ENCODE assay signal across 10 cellular contexts in the genomic region with DNA sequence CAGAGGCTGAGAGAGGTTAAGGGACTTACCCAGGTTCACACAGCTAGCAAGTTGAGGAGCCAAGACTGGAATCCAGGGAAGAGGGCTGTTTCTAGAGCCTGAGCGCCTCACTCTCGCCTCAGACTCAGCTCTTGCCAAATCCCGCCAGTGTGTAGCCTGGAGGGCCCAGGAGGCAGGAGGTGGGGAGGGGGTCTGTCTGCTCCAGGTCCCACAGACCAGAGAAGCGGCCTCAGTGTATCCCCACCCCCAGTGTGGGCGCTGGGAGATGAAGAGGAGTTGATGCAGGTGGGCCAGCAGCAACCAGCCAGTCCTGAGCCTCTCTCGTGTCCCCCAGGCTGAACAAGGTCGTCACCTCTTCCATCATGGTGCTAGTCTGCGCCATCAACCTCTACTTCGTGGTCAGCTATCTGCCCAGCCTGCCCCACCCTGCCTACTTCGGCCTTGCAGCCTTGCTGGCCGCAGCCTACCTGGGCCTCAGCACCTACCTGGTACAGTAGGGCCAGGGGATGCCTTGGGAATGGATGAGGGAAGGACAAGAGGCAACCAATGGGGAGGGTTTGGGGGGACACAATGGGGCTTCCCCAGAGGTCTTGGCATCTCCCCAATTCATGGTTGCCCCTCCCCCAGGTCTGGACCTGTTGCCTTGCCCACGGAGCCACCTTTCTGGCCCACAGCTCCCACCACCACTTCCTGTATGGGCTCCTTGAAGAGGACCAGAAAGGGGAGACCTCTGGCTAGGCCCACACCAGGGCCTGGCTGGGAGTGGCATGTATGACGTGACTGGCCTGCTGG. TPM values are rescaled to one million over a fixed set of nuclear protein-coding genes. Genes with fewer than 3 reads are reported as not detected.
A peak's percentile ranks its signal among the peaks of the same experiment; 100 is the strongest.
DNase-seq lines count a peak whose midpoint lies in the region; ATAC-seq and TF ChIP-seq lines count a peak whose summit lies in the region.
"Had no signal": no experiment of that assay in that cellular context is flagged by ENCODE, and none has a peak within 500 bp of the region (broad histone marks: within the 10 kb centered on the region; RNA-seq: fewer than 3 reads in every experiment).

No MANE protein-coding gene starts in this region.

- H3K36me3 ChIP-seq in OCI-LY3 (replicated peaks; ENCODE audit: low read depth, low read length) = no peaks in the 10 kb centered on the region

- POLR2A ChIA-PET in HEK293T (lab: Yijun Ruan, JAX) = no interaction called here

- H2AFZ ChIP-seq in OCI-LY3 (ENCODE audit: low read depth, low read length) = no peak overlapping the region

- no peak for TF ChIP-seq CTCF in OCI-LY3 (IDR thresholded peaks at IDR 0.05; ENCODE audit: low read depth, low read length)

- no peaks in the 10 kb centered on the region for H4K20me1 ChIP-seq in OCI-LY3 (ENCODE audit: insufficient read depth, low read length)

- no peak overlapping the region for H3K4me3 ChIP-seq in OCI-LY3 (ENCODE audit: low read length)

- peak; percentile 62 for DNase-seq in activated CD8-positive, alpha-beta memory T cell treated with anti-CD3 and anti-CD28 coated beads, Interleukin-2, amount 10 ng/mL, durations not matched to agents 7 days and 5 days
- DNase-seq in activated CD8-positive, alpha-beta memory T cell treated with anti-CD3 and anti-CD28 coated beads, Interleukin-2, amount 50 U/mL, for 48 hours = no peak
- DNase-seq in left colon (peak; percentile 32 to 49), HEK293T (ENCODE audit: extremely low spot score) (no peak), DMS 273 (lab: John Stamatoyannopoulos, UW; ENCODE audit: unreplicated experiment) (no peak)
- DNase-seq: activated effector memory CD4-positive, alpha-beta T cell treated with Interleukin-2 at 50 U/mL for 16 hours; islet precursor cell had no signal

- no peak overlapping the region for H3K4me3 Mint-ChIP-seq in activated CD8-positive, alpha-beta memory T cell treated with anti-CD3 and anti-CD28 coated beads, Interleukin-2, amount 10 ng/mL, durations not matched to agents 7 days and 5 days
- H3K4me3 Mint-ChIP-seq in stimulated activated naive CD8-positive, alpha-beta T cell treated with anti-CD3 and anti-CD28 coated beads, Interleukin-15, Interleukin-2, amounts not matched to agents 100 ng/mL and 50 ng/mL, for 24 hours = no peak overlapping the region

- CTCF ChIA-PET in activated CD8-positive, alpha-beta memory T cell treated with anti-CD3 and anti-CD28 coated beads, Interleukin-2, amount 10 ng/mL, durations not matched to agents 7 days and 5 days (lab: Charles Lee) = interaction anchor here (0.9 to 4.8 kb wide), 16 partner anchors 10 to 316 kb away, joined by 3 to 35 read pairs (median 6); a partner anchor contains a TSS
- CTCF ChIA-PET in HEK293T (lab: Yijun Ruan, JAX) = no interaction called here

- intact Hi-C loops in left colon (cut with DNase I, micrococcal nuclease) = loop anchor here in 1 of 2 donors (5.0 kb wide), 1 partner anchor 92 kb away; no protein-coding TSS in a partner anchor

- peak overlapping the region; percentile 46 for H3K27ac Mint-ChIP-seq in activated CD8-positive, alpha-beta memory T cell treated with anti-CD3 and anti-CD28 coated beads, Interleukin-2, amount 10 ng/mL, durations not matched to agents 7 days and 5 days
- H3K27ac Mint-ChIP-seq in stimulated activated naive CD8-positive, alpha-beta T cell treated with anti-CD3 and anti-CD28 coated beads, Interleukin-15, Interleukin-2, amounts not matched to agents 100 ng/mL and 50 ng/mL, for 24 hours = peak overlapping the region; percentile 21

- H3K79me2 ChIP-seq in OCI-LY3 (ENCODE audit: low read length) = no peaks in the 10 kb centered on the region

- H3K9ac ChIP-seq in OCI-LY3 (ENCODE audit: low read length) = no peak overlapping the region

- peaks cover 23% of the 10 kb centered on the region for H3K4me1 ChIP-seq in OCI-LY3 (ENCODE audit: low read length)

- H3K27me3 Mint-ChIP-seq in activated CD8-positive, alpha-beta memory T cell treated with anti-CD3 and anti-CD28 coated beads, Interleukin-2, amount 10 ng/mL, durations not matched to agents 7 days and 5 days = no peaks in the 10 kb centered on the region
- H3K27me3 Mint-ChIP-seq in stimulated activated naive CD8-positive, alpha-beta T cell treated with anti-CD3 and anti-CD28 coated beads, Interleukin-15, Interleukin-2, amounts not matched to agents 100 ng/mL and 50 ng/mL, for 24 hours = peaks cover 5% of the 10 kb centered on the region

- no peaks in the 10 kb centered on the region for H3K9me3 ChIP-seq in OCI-LY3 (ENCODE audit: insufficient read depth, low read length)

- no peak overlapping the region for H3K27ac ChIP-seq in OCI-LY3 (ENCODE audit: low read length)

- peak overlapping the region; percentile 94; the same call in 1 of the 2 replicates for H3K4me2 ChIP-seq in OCI-LY3 (ENCODE audit: low read length)

- peaks cover 34% of the 10 kb centered on the region for H3K4me1 Mint-ChIP-seq in activated CD8-positive, alpha-beta memory T cell treated with anti-CD3 and anti-CD28 coated beads, Interleukin-2, amount 10 ng/mL, durations not matched to agents 7 days and 5 days
- peaks cover 55% of the 10 kb centered on the region for H3K4me1 Mint-ChIP-seq in stimulated activated naive CD8-positive, alpha-beta T cell treated with anti-CD3 and anti-CD28 coated beads, Interleukin-15, Interleukin-2, amounts not matched to agents 100 ng/mL and 50 ng/mL, for 24 hours (ENCODE audit: low read depth)

- ATAC-seq in activated CD8-positive, alpha-beta memory T cell treated with anti-CD3 and anti-CD28 coated beads, Interleukin-2, amount 10 ng/mL, durations not matched to agents 7 days and 5 days = no peak
- ATAC-seq in left colon = no peak
- ATAC-seq in GM18861 (IDR thresholded peaks at IDR 0.05; ENCODE audit: unreplicated experiment) = no peak

- no peaks in the 10 kb centered on the region for H3K27me3 ChIP-seq in OCI-LY3 (ENCODE audit: low read depth, low read length)

- H3K36me3 Mint-ChIP-seq in activated CD8-positive, alpha-beta memory T cell treated with anti-CD3 and anti-CD28 coated beads, Interleukin-2, amount 10 ng/mL, durations not matched to agents 7 days and 5 days = no peaks in the 10 kb centered on the region
- H3K36me3 Mint-ChIP-seq in stimulated activated naive CD8-positive, alpha-beta T cell treated with anti-CD3 and anti-CD28 coated beads, Interleukin-15, Interleukin-2, amounts not matched to agents 100 ng/mL and 50 ng/mL, for 24 hours (ENCODE audit: low read depth) = no peaks in the 10 kb centered on the region

- no peaks in the 10 kb centered on the region for H3K9me3 Mint-ChIP-seq in activated CD8-positive, alpha-beta memory T cell treated with anti-CD3 and anti-CD28 coated beads, Interleukin-2, amount 10 ng/mL, durations not matched to agents 7 days and 5 days (ENCODE audit: low read depth)
- H3K9me3 Mint-ChIP-seq in stimulated activated naive CD8-positive, alpha-beta T cell treated with anti-CD3 and anti-CD28 coated beads, Interleukin-15, Interleukin-2, amounts not matched to agents 100 ng/mL and 50 ng/mL, for 24 hours = no peaks in the 10 kb centered on the region

TF ChIP-seq in HEK293T, 16 proteins besides CTCF, POLR2A, EP300 and RAD21:
- no peak for TF ChIP-seq ELF4 (IDR thresholded peaks at IDR 0.05)
- no peak for TF ChIP-seq FOXA1 (IDR thresholded peaks at IDR 0.05)
TF ChIP-seq in HEK293T: peak in this region for 0.

RNA-seq across cellular contexts. Expression of a gene that starts 5.2 kb away (rescaled TPM):
- total RNA-seq in activated CD8-positive, alpha-beta memory T cell treated with anti-CD3 and anti-CD28 coated beads, Interleukin-2, amount 10 ng/mL, durations not matched to agents 7 days and 5 days = 100 to 1,000 TPM; 149 to 152 TPM
- total RNA-seq in left colon = 100 to 1,000 TPM; 153 to 176 TPM

RNA-seq across cellular contexts. Expression of a gene that starts 12.4 kb away (rescaled TPM):
- total RNA-seq in activated CD8-positive, alpha-beta memory T cell treated with anti-CD3 and anti-CD28 coated beads, Interleukin-2, amount 10 ng/mL, durations not matched to agents 7 days and 5 days = under 1 TPM; 0.18 to 0.35 TPM
- 1 to 10 TPM; 1.7 to 2.0 TPM for total RNA-seq in left colon

RNA-seq across cellular contexts. Expression of a gene that starts 24.4 kb away (rescaled TPM):
- total RNA-seq in activated CD8-positive, alpha-beta memory T cell treated with anti-CD3 and anti-CD28 coated beads, Interleukin-2, amount 10 ng/mL, durations not matched to agents 7 days and 5 days = under 1 TPM in 1 of 2 experiments, not detected in 1; 0.73 TPM
- 100 to 1,000 TPM; 441 to 488 TPM for total RNA-seq in left colon

RNA-seq across cellular contexts. Expression of a gene that starts 37.8 kb away (rescaled TPM):
- not detected for total RNA-seq in activated CD8-positive, alpha-beta memory T cell treated with anti-CD3 and anti-CD28 coated beads, Interleukin-2, amount 10 ng/mL, durations not matched to agents 7 days and 5 days
- total RNA-seq in left colon = not detected

Comparison
In these comparisons a context has a peak if more than half of its experiments do, and no peak if none do; other contexts are left out.
1. DNase-seq: peak in activated CD8-positive, alpha-beta memory T cell treated with anti-CD3 and anti-CD28 coated beads, Interleukin-2, amount 10 ng/mL, durations not matched to agents 7 days and 5 days (single experiment) and left colon (2 of 2); none in activated CD8-positive, alpha-beta memory T cell treated with anti-CD3 and anti-CD28 coated beads, Interleukin-2, amount 50 U/mL, for 48 hours (single experiment), HEK293T (single experiment) and DMS 273 (single experiment).
2. RNA of a gene that starts 24.4 kb away (total RNA-seq): 441 to 488 TPM in left colon; 0.73 TPM in activated CD8-positive, alpha-beta memory T cell treated with anti-CD3 and anti-CD28 coated beads, Interleukin-2, amount 10 ng/mL, durations not matched to agents 7 days and 5 days; every median in the first group is over 100 times any median in the second.